10 cellular contexts compared by ENCODE assay signal in the genomic region with DNA sequence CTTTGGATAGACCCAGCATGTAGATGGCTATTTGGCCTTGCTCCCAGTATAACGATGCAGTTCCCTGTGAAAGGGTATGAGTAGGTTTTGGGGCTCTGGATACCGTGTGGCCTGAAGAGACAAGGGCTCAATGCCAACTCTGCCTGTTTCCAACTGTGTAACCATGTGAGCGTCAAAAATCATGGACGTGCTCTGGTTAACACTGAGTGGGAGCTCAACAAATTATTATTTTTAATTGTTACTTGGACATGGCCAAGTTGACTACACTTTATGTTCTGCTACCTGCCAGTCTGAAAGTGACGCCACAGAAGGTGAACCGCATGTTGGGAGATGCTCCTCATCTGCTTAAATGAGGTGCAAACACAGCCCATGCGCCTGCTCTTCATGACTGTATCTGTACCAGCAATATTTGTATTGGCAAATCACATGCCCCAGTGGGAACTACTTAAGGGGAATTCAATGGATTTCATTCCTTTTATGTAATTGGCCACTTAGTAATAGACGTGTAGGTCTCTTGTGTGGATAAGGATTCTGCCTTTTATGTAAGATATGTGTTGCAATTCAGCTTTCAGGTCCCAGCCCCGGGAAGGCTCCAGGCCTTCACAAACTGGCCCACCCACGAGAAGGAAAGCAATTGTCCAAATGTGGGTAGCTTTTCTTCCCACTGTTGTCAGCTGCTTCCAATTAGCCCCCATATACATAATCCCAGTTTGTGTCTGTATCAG. TPM values are rescaled to one million over a fixed set of nuclear protein-coding genes. Genes with fewer than 3 reads are reported as not detected.
DNase-seq lines count a peak whose midpoint lies in the region; ATAC-seq and TF ChIP-seq lines count a peak whose summit lies in the region.
"Had no signal": no experiment of that assay in that cellular context is flagged by ENCODE, and none has a peak within 500 bp of the region (broad histone marks: within the 10 kb centered on the region; RNA-seq: fewer than 3 reads in every experiment).

No MANE protein-coding gene starts in this region.

- H3K27ac Mint-ChIP-seq in naive thymus-derived CD8-positive, alpha-beta T cell = no peak overlapping the region
- H3K27ac Mint-ChIP-seq: activated naive CD8-positive, alpha-beta T cell treated with anti-CD3 and anti-CD28 coated beads, Interleukin-2, amount 50 U/mL, for 24 hours; endodermal cell had no signal

- H3K36me3 ChIP-seq in BE2C (peaks cover 37% of the 10 kb centered on the region), psoas muscle (ENCODE audit: insufficient read depth in 1 of 2, low read depth in 1 of 2) (no peaks in the 10 kb centered on the region)

- ATAC-seq in psoas muscle = no peak
- ATAC-seq in HG03378 (IDR thresholded peaks at IDR 0.05; ENCODE audit: unreplicated experiment) = no peak
- no peak for ATAC-seq in HG03280 (IDR thresholded peaks at IDR 0.05; ENCODE audit: unreplicated experiment)
- no peak for ATAC-seq in naive thymus-derived CD8-positive, alpha-beta T cell
- ATAC-seq: activated naive CD8-positive, alpha-beta T cell treated with anti-CD3 and anti-CD28 coated beads, Interleukin-2, amount 50 U/mL, for 24 hours had no signal

- peaks cover 62% of the 10 kb centered on the region for H3K4me1 ChIP-seq in BE2C
- H3K4me1 ChIP-seq in psoas muscle = peaks cover 61% of the 10 kb centered on the region

- DNase-seq in BE2C (no peak), NCI-H226 (peak; percentile 48), fibroblast of gingiva (ENCODE audit: low read depth) (peak; percentile 76), psoas muscle (no peak), NCI-H446 treated with DMSO at 0.1 percent for 48 hours (lab: John Stamatoyannopoulos, UW) (no peak)
- DNase-seq in naive thymus-derived CD8-positive, alpha-beta T cell = no peak
- DNase-seq: activated naive CD8-positive, alpha-beta T cell treated with anti-CD3 and anti-CD28 coated beads, Interleukin-2, amount 50 U/mL, for 24 hours; endodermal cell had no signal

- H3K27me3 Mint-ChIP-seq in naive thymus-derived CD8-positive, alpha-beta T cell = peaks cover 3 to 30% (median 5%) of the 10 kb centered on the region in 5 donors

- H3K27me3 ChIP-seq in BE2C (no peaks in the 10 kb centered on the region), psoas muscle (ENCODE audit: insufficient read depth in 3 of 3, low read length in 2 of 3) (no peaks in the 10 kb centered on the region)

- H3K36me3 Mint-ChIP-seq in naive thymus-derived CD8-positive, alpha-beta T cell = no peaks in the 10 kb centered on the region

- WGBS in psoas muscle, 3 donors = 56 to 68% (median 58%) methylated on average over 10 of the region's 10 CpGs

- no peaks in the 10 kb centered on the region; the same call in 1 of the 2 replicates for H3K9me3 ChIP-seq in BE2C
- no peaks in the 10 kb centered on the region for H3K9me3 ChIP-seq in psoas muscle

- no peak for TF ChIP-seq CTCF in BE2C (IDR thresholded peaks at IDR 0.05; ENCODE audit: low read depth, low read length)
- TF ChIP-seq CTCF in psoas muscle (IDR thresholded peaks at IDR 0.05) = no peak

- H3K4me3 ChIP-seq in BE2C (ENCODE audit: low read depth, low read length) (0 out of 2 replicates have a peak overlapping the region, but pooled peaks have one; percentile 3), psoas muscle (no peak overlapping the region)

- no peaks in the 10 kb centered on the region for H3K4me1 Mint-ChIP-seq in naive thymus-derived CD8-positive, alpha-beta T cell

- peaks cover 0 to 9% (median 0%) of the 10 kb centered on the region in 9 donors for H3K9me3 Mint-ChIP-seq in naive thymus-derived CD8-positive, alpha-beta T cell
- H3K9me3 Mint-ChIP-seq: endodermal cell had no signal

- H3K4me3 Mint-ChIP-seq in naive thymus-derived CD8-positive, alpha-beta T cell = no peak overlapping the region
- H3K4me3 Mint-ChIP-seq: activated naive CD8-positive, alpha-beta T cell treated with anti-CD3 and anti-CD28 coated beads, Interleukin-2, amount 50 U/mL, for 24 hours; endodermal cell had no signal

- POLR2A ChIA-PET in naive thymus-derived CD8-positive, alpha-beta T cell (lab: Charles Lee) = no interaction called here

- intact Hi-C loops in psoas muscle (cut with DNase I) = loop anchor here in 1 of 2 donors (10.0 kb wide), 1 partner anchor 194 kb away; no protein-coding TSS in a partner anchor

- peak overlapping the region; percentile 4 for H3K27ac ChIP-seq in psoas muscle

RNA-seq across cellular contexts. Expression of gene EGFR, which starts 42.0 kb away (rescaled TPM):
- polyA plus RNA-seq in BE2C (2012; ENCODE audit: insufficient read depth, insufficient read length, low read depth) = 18.5 TPM
- total RNA-seq in psoas muscle = 10 to 100 TPM; 14.1 to 39.7 (median 22.1) TPM
- polyA plus RNA-seq in psoas muscle = 10 to 100 TPM in 1 of 3 donors, 1 to 10 TPM in 2; 3.6 to 10.9 (median 5.5) TPM
- total RNA-seq in naive thymus-derived CD8-positive, alpha-beta T cell = not detected
- not detected for polyA plus RNA-seq in naive thymus-derived CD8-positive, alpha-beta T cell

Comparison
In these comparisons a context has a peak if more than half of its experiments do, and no peak if none do; other contexts are left out.
1. DNase-seq: peak in NCI-H226 (single experiment) and fibroblast of gingiva (single experiment); none in BE2C (single experiment), psoas muscle (0 of 2), NCI-H446 treated with DMSO at 0.1 percent for 48 hours (single experiment) and naive thymus-derived CD8-positive, alpha-beta T cell (0 of 10).
2. RNA of gene EGFR, which starts 42.0 kb away (total RNA-seq): 14.1 to 39.7 TPM in psoas muscle; not detected in naive thymus-derived CD8-positive, alpha-beta T cell; every median in the first group is over 10 times any median in the second.